In the genomic region with DNA sequence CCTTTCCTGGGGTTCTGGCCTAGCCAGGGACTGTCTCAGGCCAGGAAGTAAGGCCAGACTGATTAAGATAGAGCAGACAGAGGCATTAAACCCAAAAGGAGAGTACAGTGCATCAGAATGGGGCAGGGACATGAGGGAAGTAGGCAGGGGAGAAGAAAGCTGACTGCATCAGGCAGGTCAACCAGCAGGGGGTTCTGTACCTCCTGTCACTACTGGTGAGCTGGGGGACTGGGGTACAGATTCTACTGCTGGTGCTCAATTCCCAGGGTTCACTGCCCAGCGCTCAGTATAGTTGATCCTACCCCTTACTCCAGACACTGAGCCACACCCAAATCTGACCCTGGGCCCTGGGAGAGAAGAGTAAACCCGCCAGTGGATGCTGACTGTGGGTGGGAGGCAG, we compare ENCODE assay signal across 9 cellular contexts. TPM values are rescaled to one million over a fixed set of nuclear protein-coding genes. Genes with fewer than 3 reads are reported as not detected.
A peak's percentile ranks its signal among the peaks of the same experiment; 100 is the strongest.
DNase-seq lines count a peak whose midpoint lies in the region; ATAC-seq, FAIRE-seq and TF ChIP-seq lines count a peak whose summit lies in the region.
"Had no signal": no experiment of that assay in that cellular context is flagged by ENCODE, and none has a peak within 500 bp of the region (broad histone marks: within the 10 kb centered on the region; RNA-seq: fewer than 3 reads in every experiment).

No MANE protein-coding gene starts in this region.

- no peak for ATAC-seq in GM19395 (IDR thresholded peaks at IDR 0.05; ENCODE audit: unreplicated experiment)

- H2AFZ ChIP-seq in MM.1S (ENCODE audit: low read length): no peak overlapping the region

- no peaks in the 10 kb centered on the region for H4K20me1 ChIP-seq in MM.1S (ENCODE audit: insufficient read depth, low read length)

- no peak overlapping the region for H3K9ac ChIP-seq in MM.1S (ENCODE audit: low read length)

- H3K27me3 ChIP-seq in GM06990 (replicated peaks; ENCODE audit: control insufficient read depth, insufficient read depth, low read length) (peaks cover 2% of the 10 kb centered on the region; the same call in 1 of the 2 replicates), MM.1S (replicated peaks; ENCODE audit: insufficient read depth, low read length) (peaks cover 21% of the 10 kb centered on the region)

- H3K4me3 ChIP-seq in GM06990 (replicated peaks; ENCODE audit: low read depth, low read length) (no peak overlapping the region), MM.1S (ENCODE audit: low read length) (no peak overlapping the region), choroid plexus epithelial cell (ENCODE audit: low read depth, low read length) (no peak overlapping the region)

- no peaks in the 10 kb centered on the region for H3K9me3 ChIP-seq in MM.1S (replicated peaks; ENCODE audit: insufficient read depth, low read length)

- H3K79me2 ChIP-seq in MM.1S (ENCODE audit: low read length): no peaks in the 10 kb centered on the region

- no peak overlapping the region for H3K27ac ChIP-seq in MM.1S (ENCODE audit: low read length)
- H3K27ac ChIP-seq: VCaP had no signal

- no peaks in the 10 kb centered on the region for H3K9me2 ChIP-seq in MM.1S (replicated peaks; ENCODE audit: insufficient read depth, low read length)

- no peak for FAIRE-seq in D721Med (lab: Jason Lieb, UNC)

- H3K4me1 ChIP-seq in MM.1S (ENCODE audit: low read length): peaks cover 7% of the 10 kb centered on the region; the same call in 1 of the 2 replicates

- H3K4me2 ChIP-seq in MM.1S (ENCODE audit: low read depth, low read length): no peak overlapping the region

- no peaks in the 10 kb centered on the region for H3F3A ChIP-seq in MM.1S (ENCODE audit: insufficient read depth, low read length)

- TF ChIP-seq CTCF in GM06990 (IDR thresholded peaks at IDR 0.05; ENCODE audit: insufficient read depth, low read length, poor library complexity, severe bottlenecking) (peak; percentile 41), MM.1S (IDR thresholded peaks at IDR 0.05; ENCODE audit: low read length) (peak; percentile 20), choroid plexus epithelial cell (conservative IDR thresholded peaks at IDR 0.05; ENCODE audit: low read depth, low read length) (peak; percentile 40), D721Med (IDR thresholded peaks at IDR 0.05; ENCODE audit: insufficient read depth, missing control alignments) (no peak)

- H3K36me3 ChIP-seq in GM06990 (ENCODE audit: control insufficient read depth, insufficient read depth, low read length) (no peaks in the 10 kb centered on the region), MM.1S (replicated peaks; ENCODE audit: insufficient read depth, low read length) (no peaks in the 10 kb centered on the region)

- DNase-seq in GM06990 (ENCODE audit: extremely low read depth, insufficient read length) (no peak), MM.1S (no peak), choroid plexus epithelial cell (ENCODE audit: low read depth) (no peak), pons (ENCODE audit: low spot score) (peak; percentile 55), D721Med (ENCODE audit: insufficient read length, low spot score) (no peak), mesenteric fat pad (ENCODE audit: low spot score) (no peak)
- DNase-seq: NCI-H510A treated with DMSO at 0.1 percent for 48 hours had no signal

RNA-seq across cellular contexts. Expression of a gene that starts 12.9 kb away (rescaled TPM):
- total RNA-seq in mesenteric fat pad: 38.1 TPM

RNA-seq across cellular contexts. Expression of a gene that starts 39.1 kb away (rescaled TPM):
- 0.06 TPM for total RNA-seq in mesenteric fat pad
